ENCODE assay signal across 11 cellular contexts in the genomic region with DNA sequence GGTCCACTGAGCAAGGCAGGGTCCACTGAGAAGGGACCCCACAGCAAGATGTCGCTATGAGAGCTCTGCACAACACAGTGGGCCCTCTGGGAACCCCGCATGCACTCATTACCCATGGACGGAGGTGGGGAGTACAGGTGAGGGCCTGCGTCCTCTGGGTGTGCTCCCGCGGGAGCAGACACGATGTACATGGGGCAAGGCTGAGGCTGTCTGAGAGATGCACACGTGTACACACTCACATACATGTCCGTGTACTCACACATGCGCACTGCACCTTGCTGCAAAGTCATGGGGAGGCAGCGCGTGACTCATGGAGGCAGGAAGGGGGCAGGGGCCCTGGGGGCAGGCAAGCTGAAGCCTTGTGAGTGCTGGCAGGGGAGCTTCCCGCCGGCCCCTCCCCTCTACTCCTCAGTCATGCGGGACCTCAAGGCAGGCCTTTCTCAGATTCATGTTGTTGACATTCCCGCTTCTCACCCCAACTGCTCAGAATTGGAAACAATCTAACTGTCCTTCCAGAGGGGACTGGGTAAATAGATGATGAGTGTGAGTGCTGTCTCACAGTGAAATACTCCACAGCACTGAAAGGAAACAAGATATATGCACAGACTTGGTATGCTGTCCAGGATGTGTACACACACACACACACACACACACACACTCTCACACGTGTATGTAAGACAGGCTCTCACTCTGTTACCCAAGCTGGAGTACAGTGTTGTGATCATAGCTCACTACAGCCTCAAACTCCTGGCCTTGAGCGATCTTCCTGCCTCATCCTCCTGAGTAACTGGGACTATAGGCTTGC. TPM values are rescaled to one million over a fixed set of nuclear protein-coding genes. Genes with fewer than 3 reads are reported as not detected.
A peak's percentile ranks its signal among the peaks of the same experiment; 100 is the strongest.
DNase-seq lines count a peak whose midpoint lies in the region; ATAC-seq lines count a peak whose summit lies in the region.
"Had no signal": no experiment of that assay in that cellular context is flagged by ENCODE, and none has a peak within 500 bp of the region (broad histone marks: within the 10 kb centered on the region; RNA-seq: fewer than 3 reads in every experiment).

No MANE protein-coding gene starts in this region.

- no peak overlapping the region for H3K4me3 Mint-ChIP-seq in activated T-helper 17 cell treated with anti-CD3 and anti-CD28 coated beads, Interleukin-2, amount 50 U/mL, for 72 hours
- no peak overlapping the region for H3K4me3 Mint-ChIP-seq in natural killer cell treated with Interleukin-12 subunit alpha and Interleukin-12 subunit beta and Interleukin-15 and Interleukin-18, amount 100 ng/mL, for 72 hours

- H3K36me3 Mint-ChIP-seq in activated T-helper 17 cell treated with anti-CD3 and anti-CD28 coated beads, Interleukin-2, amount 50 U/mL, for 72 hours (ENCODE audit: low read depth): no peaks in the 10 kb centered on the region
- no peaks in the 10 kb centered on the region for H3K36me3 Mint-ChIP-seq in natural killer cell treated with Interleukin-12 subunit alpha and Interleukin-12 subunit beta and Interleukin-15 and Interleukin-18, amount 100 ng/mL, for 72 hours
- H3K36me3 Mint-ChIP-seq: activated naive CD4-positive, alpha-beta T cell treated with anti-CD3 and anti-CD28 coated beads, Interleukin-2, amount 50 U/mL, for 72 hours had no signal

- DNase-seq in A172 (ENCODE audit: low spot score) (peak; percentile 94), HK-2 (ENCODE audit: unreplicated experiment) (peak; percentile 99), iPS-NIHi7 (ENCODE audit: extremely low spot score) (peak; percentile 88), NOMO-1 treated with DMSO at 0.1 percent for 48 hours (lab: John Stamatoyannopoulos, UW; ENCODE audit: unreplicated experiment) (no peak), medulla oblongata (ENCODE audit: extremely low spot score) (no peak)
- no peak for DNase-seq in natural killer cell treated with Interleukin-12 subunit alpha and Interleukin-12 subunit beta and Interleukin-15 and Interleukin-18, amount 100 ng/mL, for 72 hours (ENCODE audit: low spot score)
- DNase-seq: DMS79 treated with DMSO at 0.1 percent for 48 hours, left ventricle myocardium inferior had no signal

- H3K27me3 Mint-ChIP-seq in activated T-helper 17 cell treated with anti-CD3 and anti-CD28 coated beads, Interleukin-2, amount 50 U/mL, for 72 hours: peaks cover 7% of the 10 kb centered on the region
- peaks cover 0 to 10% of the 10 kb centered on the region in 2 donors for H3K27me3 Mint-ChIP-seq in natural killer cell treated with Interleukin-12 subunit alpha and Interleukin-12 subunit beta and Interleukin-15 and Interleukin-18, amount 100 ng/mL, for 72 hours

- peak; percentile 63 for ATAC-seq in activated T-helper 17 cell treated with anti-CD3 and anti-CD28 coated beads, Interleukin-2, amount 50 U/mL, for 72 hours (replicated peaks)
- ATAC-seq in natural killer cell treated with Interleukin-12 subunit alpha and Interleukin-12 subunit beta and Interleukin-15 and Interleukin-18, amount 100 ng/mL, for 72 hours: no peak
- ATAC-seq in GM18498 (IDR thresholded peaks at IDR 0.05; ENCODE audit: unreplicated experiment): no peak

- no peaks in the 10 kb centered on the region for H3K4me1 Mint-ChIP-seq in activated T-helper 17 cell treated with anti-CD3 and anti-CD28 coated beads, Interleukin-2, amount 50 U/mL, for 72 hours
- H3K4me1 Mint-ChIP-seq in natural killer cell treated with Interleukin-12 subunit alpha and Interleukin-12 subunit beta and Interleukin-15 and Interleukin-18, amount 100 ng/mL, for 72 hours (ENCODE audit: low read depth in 2 of 2): no peaks in the 10 kb centered on the region

- H3K27ac Mint-ChIP-seq in activated T-helper 17 cell treated with anti-CD3 and anti-CD28 coated beads, Interleukin-2, amount 50 U/mL, for 72 hours: no peak overlapping the region
- no peak overlapping the region for H3K27ac Mint-ChIP-seq in natural killer cell treated with Interleukin-12 subunit alpha and Interleukin-12 subunit beta and Interleukin-15 and Interleukin-18, amount 100 ng/mL, for 72 hours
- H3K27ac Mint-ChIP-seq: activated naive CD4-positive, alpha-beta T cell treated with anti-CD3 and anti-CD28 coated beads, Interleukin-2, amount 50 U/mL, for 72 hours had no signal

- H3K9me3 Mint-ChIP-seq in activated T-helper 17 cell treated with anti-CD3 and anti-CD28 coated beads, Interleukin-2, amount 50 U/mL, for 72 hours: no peaks in the 10 kb centered on the region
- no peaks in the 10 kb centered on the region for H3K9me3 Mint-ChIP-seq in natural killer cell treated with Interleukin-12 subunit alpha and Interleukin-12 subunit beta and Interleukin-15 and Interleukin-18, amount 100 ng/mL, for 72 hours
- H3K9me3 Mint-ChIP-seq: activated naive CD4-positive, alpha-beta T cell treated with anti-CD3 and anti-CD28 coated beads, Interleukin-2, amount 50 U/mL, for 72 hours had no signal

RNA-seq across cellular contexts. Expression of a gene that starts 40.0 kb away (rescaled TPM):
- total RNA-seq in A172 (2014; rRNA removed; shearing (Covaris generic)): 1.2 and 1.9 TPM in 2 replicates
- 1 to 10 TPM; 5.8 to 8.2 TPM for total RNA-seq in activated T-helper 17 cell treated with anti-CD3 and anti-CD28 coated beads, Interleukin-2, amount 50 U/mL, for 72 hours
- total RNA-seq in natural killer cell treated with Interleukin-12 subunit alpha and Interleukin-12 subunit beta and Interleukin-15 and Interleukin-18, amount 100 ng/mL, for 72 hours: 1 to 10 TPM; 1.8 to 2.8 TPM

Comparison
In these comparisons a context has a peak if more than half of its experiments do, and no peak if none do; other contexts are left out.
1. DNase-seq: peak in A172 (single experiment), HK-2 (single experiment) and iPS-NIHi7 (single experiment); none in natural killer cell treated with Interleukin-12 subunit alpha and Interleukin-12 subunit beta and Interleukin-15 and Interleukin-18, amount 100 ng/mL, for 72 hours (single experiment), NOMO-1 treated with DMSO at 0.1 percent for 48 hours (single experiment) and medulla oblongata (single experiment).